ENCODE assay signal across 8 cellular contexts in the genomic region with DNA sequence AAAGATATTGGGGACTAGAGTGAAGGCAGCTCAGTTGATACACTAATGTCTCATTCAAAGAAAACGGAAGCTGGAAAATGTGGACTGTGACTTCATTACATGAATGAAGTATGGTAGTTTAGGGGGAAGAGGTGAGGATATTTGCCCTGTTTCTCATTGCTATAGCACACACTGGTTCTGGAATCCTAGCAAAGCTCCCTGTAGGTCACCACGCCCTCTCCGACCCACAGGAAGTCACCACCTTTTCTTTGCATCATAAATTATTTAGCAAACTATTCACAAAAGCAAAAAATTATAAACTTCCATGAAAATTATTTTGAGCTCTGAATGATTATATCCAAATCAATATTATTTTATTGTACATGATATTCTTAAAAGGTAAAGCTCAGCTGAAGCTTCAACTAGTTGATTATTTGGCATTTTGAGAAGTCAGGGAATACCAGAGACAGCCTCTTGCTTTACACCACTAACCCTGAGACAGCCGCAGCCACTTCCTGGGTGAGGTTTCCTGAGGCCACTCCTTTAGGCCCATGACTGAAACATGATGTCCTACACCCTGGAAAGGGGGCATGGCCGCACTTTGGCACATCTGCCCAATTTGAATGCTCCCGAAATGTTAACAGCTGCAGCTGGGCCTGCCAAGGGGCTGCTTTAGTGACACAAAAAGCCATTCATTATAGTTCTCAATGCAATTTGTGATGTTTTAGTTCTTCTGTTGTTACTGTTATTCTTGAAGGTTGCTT. TPM values are rescaled to one million over a fixed set of nuclear protein-coding genes. Genes with fewer than 3 reads are reported as not detected.
DNase-seq lines count a peak whose midpoint lies in the region; ATAC-seq and TF ChIP-seq lines count a peak whose summit lies in the region.

No MANE protein-coding gene starts in this region.

- H3K9me2 ChIP-seq in Loucy (replicated peaks; ENCODE audit: low read depth, low read length) (no peaks in the 10 kb centered on the region), SK-N-SH (no peaks in the 10 kb centered on the region)

- no peaks in the 10 kb centered on the region for H3K9me3 ChIP-seq in CD4-positive, CD25-positive, alpha-beta regulatory T cell (ENCODE audit: control insufficient read depth in 2 of 2, low read length in 2 of 2)
- H3K9me3 ChIP-seq in Loucy (ENCODE audit: insufficient read depth, low read depth, low read length) (no peaks in the 10 kb centered on the region), SK-N-SH (no peaks in the 10 kb centered on the region)

- H3K4me2 ChIP-seq in Loucy (ENCODE audit: low read depth, low read length, poor library complexity, severe bottlenecking): peak overlapping the region; percentile 45
- H3K4me2 ChIP-seq in SK-N-SH: no peak overlapping the region

- POLR2A ChIA-PET in SK-N-SH (lab: Yijun Ruan, JAX): no interaction called here

- DNase-seq in CD4-positive, CD25-positive, alpha-beta regulatory T cell: peak in 1 of 3 donors; percentile 68
- DNase-seq in activated effector memory CD4-positive, alpha-beta T cell treated with anti-CD3 and anti-CD28 coated beads, Interleukin-2, amount 50 U/mL, for 16 hours: peak; percentile 71
- DNase-seq in myocyte (ENCODE audit: low read depth) (peak; percentile 83), SK-N-SH (no peak), DMS53 treated with DMSO at 0.1 percent for 48 hours (lab: John Stamatoyannopoulos, UW; ENCODE audit: unreplicated experiment) (no peak)

- no peak for TF ChIP-seq EP300 in SK-N-SH (IDR thresholded peaks at IDR 0.05; ENCODE audit: borderline replicate concordance in 1 of 2, low read depth in 1 of 2, low read length in 1 of 2)

- H3K4me3 Mint-ChIP-seq in CD4-positive, CD25-positive, alpha-beta regulatory T cell: peak overlapping the region in 2 of 4 donors; percentile 39 to 61

- peaks cover 0 to 10% (median 1%) of the 10 kb centered on the region in 7 donors for H3K9me3 Mint-ChIP-seq in CD4-positive, CD25-positive, alpha-beta regulatory T cell

- CTCF ChIA-PET in SK-N-SH (lab: Yijun Ruan, JAX): interaction anchor here (0.8 to 1.4 kb wide), 2 partner anchors 9 to 11 kb away, joined by 4 read pairs; no protein-coding TSS in a partner anchor

- peaks cover under 1% of the 10 kb centered on the region for H3K27me3 Mint-ChIP-seq in CD4-positive, CD25-positive, alpha-beta regulatory T cell

- H3K4me3 ChIP-seq in CD4-positive, CD25-positive, alpha-beta regulatory T cell (ENCODE audit: low read depth, low read length): peak overlapping the region; percentile 39
- no peak overlapping the region for H3K4me3 ChIP-seq in Loucy (ENCODE audit: low read length, poor library complexity, severe bottlenecking)
- H3K4me3 ChIP-seq in SK-N-SH (ENCODE audit: low read depth in 2 of 2, low read length in 1 of 2): no peak overlapping the region

- peaks cover 18% of the 10 kb centered on the region for H3K4me1 ChIP-seq in CD4-positive, CD25-positive, alpha-beta regulatory T cell (ENCODE audit: control insufficient read depth, insufficient read depth, low read length, poor library complexity, severe bottlenecking)
- H3K4me1 ChIP-seq in Loucy (ENCODE audit: insufficient read depth, low read length, poor library complexity, severe bottlenecking) (peaks cover 27% of the 10 kb centered on the region), SK-N-SH (ENCODE audit: control insufficient read depth in 1 of 2, insufficient read depth in 2 of 2, low read depth in 1 of 2, low read length in 1 of 2) (peaks cover 0 to 4% of the 10 kb centered on the region in 2 experiments; a peak in 1 of 4 replicates)

- TF ChIP-seq CTCF in Loucy (conservative IDR thresholded peaks at IDR 0.05; ENCODE audit: low read length) (no peak), SK-N-SH (IDR thresholded peaks at IDR 0.05) (no peak)

- H4K20me1 ChIP-seq in Loucy (ENCODE audit: insufficient read depth, low read length, poor library complexity, severe bottlenecking): no peaks in the 10 kb centered on the region
- H4K20me1 ChIP-seq in SK-N-SH (ENCODE audit: insufficient read depth): no peaks in the 10 kb centered on the region

- H3K9ac ChIP-seq in Loucy (ENCODE audit: low read depth, low read length, poor library complexity, severe bottlenecking) (peak overlapping the region; percentile 14), SK-N-SH (no peak overlapping the region)

- 95% methylated on average over 6 of the region's 6 CpGs for WGBS in SK-N-SH (ENCODE audit: low lambda C conversion rate)

- no peaks in the 10 kb centered on the region; the same call in 1 of the 2 replicates for H3F3A ChIP-seq in Loucy (ENCODE audit: low read depth)
- peaks cover 3% of the 10 kb centered on the region for H3F3A ChIP-seq in SK-N-SH (replicated peaks; ENCODE audit: insufficient read depth)

- TF ChIP-seq RAD21 in SK-N-SH (IDR thresholded peaks at IDR 0.05; ENCODE audit: low read length): no peak

- H3K27ac Mint-ChIP-seq in CD4-positive, CD25-positive, alpha-beta regulatory T cell: peak overlapping the region; percentile 32 to 84 (median 55)

- no peak overlapping the region for H3K27ac ChIP-seq in CD4-positive, CD25-positive, alpha-beta regulatory T cell (ENCODE audit: insufficient read depth, low read length, poor library complexity, severe bottlenecking)
- no peak overlapping the region for H3K27ac ChIP-seq in SK-N-SH (ENCODE audit: low read depth in 2 of 2, low read length in 1 of 2)

- peak; percentile 48 to 50 for ATAC-seq in CD4-positive, CD25-positive, alpha-beta regulatory T cell (ENCODE audit: low read depth in 2 of 2)
- ATAC-seq in HG03175 (IDR thresholded peaks at IDR 0.05; ENCODE audit: unreplicated experiment) (no peak), GM19467 (IDR thresholded peaks at IDR 0.05; ENCODE audit: unreplicated experiment) (no peak)

- H3K27me3 ChIP-seq in CD4-positive, CD25-positive, alpha-beta regulatory T cell (ENCODE audit: control insufficient read depth, insufficient read depth, low read length): no peaks in the 10 kb centered on the region
- H3K27me3 ChIP-seq in Loucy (ENCODE audit: insufficient read depth, low read length, poor library complexity, severe bottlenecking) (no peaks in the 10 kb centered on the region), SK-N-SH (ENCODE audit: insufficient read depth) (no peaks in the 10 kb centered on the region)

- peaks cover 13 to 37% (median 21%) of the 10 kb centered on the region in 4 donors for H3K4me1 Mint-ChIP-seq in CD4-positive, CD25-positive, alpha-beta regulatory T cell

- H3K79me2 ChIP-seq in Loucy (ENCODE audit: insufficient read depth, low read length): no peaks in the 10 kb centered on the region
- no peaks in the 10 kb centered on the region for H3K79me2 ChIP-seq in SK-N-SH (ENCODE audit: insufficient read depth)

- no peaks in the 10 kb centered on the region for H3K36me3 ChIP-seq in CD4-positive, CD25-positive, alpha-beta regulatory T cell (ENCODE audit: control insufficient read depth, insufficient read depth, low read length)
- H3K36me3 ChIP-seq in Loucy (ENCODE audit: insufficient read depth, low read length) (no peaks in the 10 kb centered on the region), SK-N-SH (replicated peaks in 1 of 2; ENCODE audit: control insufficient read depth in 1 of 2, insufficient read depth in 2 of 2, low read length in 1 of 2) (no peaks in the 10 kb centered on the region)

- H2AFZ ChIP-seq in Loucy (ENCODE audit: low read length) (peak overlapping the region; percentile 5; the same call in 1 of the 2 replicates), SK-N-SH (ENCODE audit: low read depth) (no peak overlapping the region)

- H3K36me3 Mint-ChIP-seq in CD4-positive, CD25-positive, alpha-beta regulatory T cell: peaks cover 7% of the 10 kb centered on the region

TF ChIP-seq in SK-N-SH, 30 proteins besides CTCF, POLR2A, EP300 and RAD21:
- TF ChIP-seq, protein P1, sequence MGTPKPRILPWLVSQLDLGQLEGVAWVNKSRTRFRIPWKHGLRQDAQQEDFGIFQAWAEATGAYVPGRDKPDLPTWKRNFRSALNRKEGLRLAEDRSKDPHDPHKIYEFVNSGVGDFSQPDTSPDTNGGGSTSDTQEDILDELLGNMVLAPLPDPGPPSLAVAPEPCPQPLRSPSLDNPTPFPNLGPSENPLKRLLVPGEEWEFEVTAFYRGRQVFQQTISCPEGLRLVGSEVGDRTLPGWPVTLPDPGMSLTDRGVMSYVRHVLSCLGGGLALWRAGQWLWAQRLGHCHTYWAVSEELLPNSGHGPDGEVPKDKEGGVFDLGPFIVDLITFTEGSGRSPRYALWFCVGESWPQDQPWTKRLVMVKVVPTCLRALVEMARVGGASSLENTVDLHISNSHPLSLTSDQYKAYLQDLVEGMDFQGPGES (IDR thresholded peaks at IDR 0.05; ENCODE audit: low read depth, low read length): no peak
- TF ChIP-seq POLR2AphosphoS5 (IDR thresholded peaks at IDR 0.05; ENCODE audit: low read depth, low read length) (no peak), FOXM1 (IDR thresholded peaks at IDR 0.05; ENCODE audit: low read depth) (no peak), TAF1 (IDR thresholded peaks at IDR 0.05; ENCODE audit: borderline replicate concordance, low read depth, low read length) (no peak)
- TF ChIP-seq, protein P2, sequence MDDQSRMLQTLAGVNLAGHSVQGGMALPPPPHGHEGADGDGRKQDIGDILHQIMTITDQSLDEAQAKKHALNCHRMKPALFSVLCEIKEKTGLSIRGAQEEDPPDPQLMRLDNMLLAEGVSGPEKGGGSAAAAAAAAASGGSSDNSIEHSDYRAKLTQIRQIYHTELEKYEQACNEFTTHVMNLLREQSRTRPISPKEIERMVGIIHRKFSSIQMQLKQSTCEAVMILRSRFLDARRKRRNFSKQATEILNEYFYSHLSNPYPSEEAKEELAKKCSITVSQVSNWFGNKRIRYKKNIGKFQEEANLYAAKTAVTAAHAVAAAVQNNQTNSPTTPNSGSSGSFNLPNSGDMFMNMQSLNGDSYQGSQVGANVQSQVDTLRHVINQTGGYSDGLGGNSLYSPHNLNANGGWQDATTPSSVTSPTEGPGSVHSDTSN (IDR thresholded peaks at IDR 0.05): no peak
- TF ChIP-seq, protein P3, sequence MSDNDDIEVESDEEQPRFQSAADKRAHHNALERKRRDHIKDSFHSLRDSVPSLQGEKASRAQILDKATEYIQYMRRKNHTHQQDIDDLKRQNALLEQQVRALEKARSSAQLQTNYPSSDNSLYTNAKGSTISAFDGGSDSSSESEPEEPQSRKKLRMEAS (IDR thresholded peaks at IDR 0.05; ENCODE audit: low read depth): no peak

RNA-seq across cellular contexts. Expression of a gene that starts 50.0 kb away (rescaled TPM):
- 26.2 TPM for total RNA-seq in CD4-positive, CD25-positive, alpha-beta regulatory T cell
- polyA plus RNA-seq in CD4-positive, CD25-positive, alpha-beta regulatory T cell: 1 to 10 TPM; 4.0 to 8.2 (median 4.8) TPM
- total RNA-seq in myocyte: 4.7 and 6.1 TPM in 2 replicates
- polyA plus RNA-seq in myocyte (2012): 11.0 TPM
- polyA plus RNA-seq in SK-N-SH (2012; rRNA removed): 4.1 and 5.4 TPM in 2 replicates
- polyA plus RNA-seq in SK-N-SH (2012; cell fraction: cytosol; rRNA removed): 2.6 and 2.9 TPM in 2 replicates
- polyA plus RNA-seq in SK-N-SH (2012; cell fraction: nucleus; rRNA removed): 15.1 and 20.4 TPM in 2 replicates

Comparison
In these comparisons a context has a peak if more than half of its experiments do, and no peak if none do; other contexts are left out.
1. ATAC-seq: peak in CD4-positive, CD25-positive, alpha-beta regulatory T cell (2 of 2); none in HG03175 (single experiment) and GM19467 (single experiment).
2. DNase-seq: peak in activated effector memory CD4-positive, alpha-beta T cell treated with anti-CD3 and anti-CD28 coated beads, Interleukin-2, amount 50 U/mL, for 16 hours (single experiment) and myocyte (single experiment); none in SK-N-SH (single experiment) and DMS53 treated with DMSO at 0.1 percent for 48 hours (single experiment).